In genomic region chr17:1783834-1784611, GRCh38 we compare ENCODE assay signal across 8 cellular contexts. TPM values are rescaled to one million over a fixed set of nuclear protein-coding genes. Genes with fewer than 3 reads are reported as not detected.
DNase-seq lines count a peak whose midpoint lies in the region; ATAC-seq and TF ChIP-seq lines count a peak whose summit lies in the region.

No MANE protein-coding gene starts in this region.

- no peaks in the 10 kb centered on the region for H3K9me3 Mint-ChIP-seq in IgD-negative memory B cell
- H3K9me3 Mint-ChIP-seq in activated naive CD8-positive, alpha-beta T cell (ENCODE audit: low read depth), result no peaks in the 10 kb centered on the region

- H3K9me3 ChIP-seq in DND-41 (ENCODE audit: insufficient read depth, low read length, severe bottlenecking), result no peaks in the 10 kb centered on the region
- no peaks in the 10 kb centered on the region for H3K9me3 ChIP-seq in prostate gland

- TF ChIP-seq POLR2A in prostate gland (IDR thresholded peaks at IDR 0.05), result no peak

- no peak overlapping the region for H3K27ac ChIP-seq in DND-41 (ENCODE audit: low read length)
- peak overlapping the region; percentile 90 for H3K27ac ChIP-seq in prostate gland

- H4K20me1 ChIP-seq in DND-41 (ENCODE audit: insufficient read depth, low read length), result 0 out of 2 replicates have a peak, but pooled peaks cover 7% of the 10 kb centered on the region

- peak; percentile 30 for TF ChIP-seq CTCF in DND-41 (IDR thresholded peaks at IDR 0.05; ENCODE audit: borderline replicate concordance, extremely low read depth, low read length, poor library complexity, severe bottlenecking)
- TF ChIP-seq CTCF in prostate gland (IDR thresholded peaks at IDR 0.05), result peak; percentile 35 to 91 (median 68)

- H3K27me3 Mint-ChIP-seq in IgD-negative memory B cell, result no peaks in the 10 kb centered on the region
- no peaks in the 10 kb centered on the region for H3K27me3 Mint-ChIP-seq in activated naive CD8-positive, alpha-beta T cell

- no peak overlapping the region for H2AFZ ChIP-seq in DND-41 (ENCODE audit: low read depth, low read length)

- intact Hi-C loops in Right ventricle myocardium inferior (cut with DNase I) (loop anchor here (2.0 kb wide), 3 partner anchors 59 to 209 kb away; partner anchors contain the start of gene WDR81), prostate gland (cut with DNase I) (loop anchor here (2.0 to 5.0 kb wide), 2 partner anchors 63 to 117 kb away; no protein-coding TSS in a partner anchor)

- H3K9ac ChIP-seq in DND-41 (ENCODE audit: low read depth, low read length), result no peak overlapping the region

- no peaks in the 10 kb centered on the region for H3K79me2 ChIP-seq in DND-41 (ENCODE audit: insufficient read depth, low read length)

- H3K36me3 ChIP-seq in DND-41 (ENCODE audit: insufficient read depth, low read length), result peaks cover 68% of the 10 kb centered on the region
- no peaks in the 10 kb centered on the region for H3K36me3 ChIP-seq in prostate gland

- H3K27ac Mint-ChIP-seq in IgD-negative memory B cell, result peak overlapping the region; percentile 51 to 98 (median 94)
- no peak overlapping the region for H3K27ac Mint-ChIP-seq in activated naive CD8-positive, alpha-beta T cell

- H3K27me3 ChIP-seq in DND-41 (ENCODE audit: insufficient read depth, low read length, poor library complexity) (no peaks in the 10 kb centered on the region), prostate gland (replicated peaks; ENCODE audit: insufficient read depth) (no peaks in the 10 kb centered on the region)

- H3K4me1 Mint-ChIP-seq in IgD-negative memory B cell, result peaks cover 14 to 22% (median 16%) of the 10 kb centered on the region in 3 donors
- H3K4me1 Mint-ChIP-seq in activated naive CD8-positive, alpha-beta T cell (ENCODE audit: low read depth), result peaks cover 13% of the 10 kb centered on the region

- H3K4me3 Mint-ChIP-seq in IgD-negative memory B cell, result peak overlapping the region; percentile 10 to 90 (median 60)
- H3K4me3 Mint-ChIP-seq in activated naive CD8-positive, alpha-beta T cell, result peak overlapping the region; percentile 11

- DNase-seq in DND-41 (no peak), Right ventricle myocardium inferior (ENCODE audit: missing footprints) (peak; percentile 89), prostate gland (ENCODE audit: low spot score) (peak; percentile 68), NCI-H774 (lab: John Stamatoyannopoulos, UW) (no peak), NCI-H446 (lab: John Stamatoyannopoulos, UW) (no peak)
- no peak for DNase-seq in activated CD4-positive, alpha-beta T cell treated with anti-CD3 and anti-CD28 coated beads, Interleukin-2, amount 50 U/mL, for 48 hours

- H3K4me3 ChIP-seq in DND-41 (ENCODE audit: low read depth in 1 of 2, low read length in 2 of 2) (no peak overlapping the region), prostate gland (no peak overlapping the region)

- ATAC-seq in DND-41 (ENCODE audit: insufficient read depth, low read depth) (0 out of 3 replicates have a peak, but pooled peaks have one; percentile 39), Right ventricle myocardium inferior (peak; percentile 81)

- H3K4me1 ChIP-seq in DND-41 (ENCODE audit: insufficient read depth, low read length) (no peaks in the 10 kb centered on the region), prostate gland (replicated peaks) (peaks cover 25% of the 10 kb centered on the region)

- H3K4me2 ChIP-seq in DND-41 (ENCODE audit: insufficient read depth, low read length), result no peak overlapping the region

- 52% methylated on average over 16 of the region's 16 CpGs for WGBS in prostate gland

- peaks cover 10% of the 10 kb centered on the region for H3K36me3 Mint-ChIP-seq in IgD-negative memory B cell
- H3K36me3 Mint-ChIP-seq in activated naive CD8-positive, alpha-beta T cell, result peaks cover 4% of the 10 kb centered on the region

RNA-seq across cellular contexts. Expression of gene SERPINF1, which starts 22.2 kb away (rescaled TPM):
- polyA plus RNA-seq in IgD-negative memory B cell, result 8.3 TPM
- 198 TPM for total RNA-seq in Right ventricle myocardium inferior
- 1,000 to 10,000 TPM in 1 of 2 donors, 100 to 1,000 TPM in 1; 119 to 2,127 TPM for total RNA-seq in prostate gland

RNA-seq across cellular contexts. Expression of gene SERPINF2, which starts 41.4 kb away (rescaled TPM):
- 1.2 TPM for polyA plus RNA-seq in IgD-negative memory B cell
- total RNA-seq in Right ventricle myocardium inferior, result 0.73 TPM
- 10 to 100 TPM; 30.4 to 56.1 TPM for total RNA-seq in prostate gland

RNA-seq across cellular contexts. Expression of gene SMYD4, which starts 45.7 kb away (rescaled TPM):
- 12.7 TPM for polyA plus RNA-seq in IgD-negative memory B cell
- total RNA-seq in Right ventricle myocardium inferior (9.9 TPM), prostate gland (10 to 100 TPM; 13.6 to 14.7 TPM)

RNA-seq across cellular contexts. Expression of gene RPA1, which starts 45.8 kb away (rescaled TPM):
- polyA plus RNA-seq in IgD-negative memory B cell, result 57.7 TPM
- 56.3 TPM for total RNA-seq in Right ventricle myocardium inferior
- 10 to 100 TPM; 33.0 to 34.0 TPM for total RNA-seq in prostate gland

RNA-seq across cellular contexts. Expression of gene WDR81, which starts 59.5 kb away (rescaled TPM):
- polyA plus RNA-seq in IgD-negative memory B cell, result 21.6 TPM
- total RNA-seq in Right ventricle myocardium inferior, result 10.4 TPM
- total RNA-seq in prostate gland, result 10 to 100 TPM; 39.2 to 72.9 TPM

Comparison
In these comparisons a context has a peak if more than half of its experiments do, and no peak if none do; other contexts are left out.
1. DNase-seq: peak in Right ventricle myocardium inferior (single experiment) and prostate gland (single experiment); none in DND-41 (single experiment), NCI-H774 (single experiment), NCI-H446 (0 of 2) and activated CD4-positive, alpha-beta T cell treated with anti-CD3 and anti-CD28 coated beads, Interleukin-2, amount 50 U/mL, for 48 hours (0 of 2).
2. RNA of gene SERPINF2, which starts 41.4 kb away (total RNA-seq): 30.4 to 56.1 TPM in prostate gland; 0.73 TPM in Right ventricle myocardium inferior (single experiment); every median in the first group is over 10 times any median in the second.